20 cellular contexts compared by ENCODE assay signal in the genomic region with DNA sequence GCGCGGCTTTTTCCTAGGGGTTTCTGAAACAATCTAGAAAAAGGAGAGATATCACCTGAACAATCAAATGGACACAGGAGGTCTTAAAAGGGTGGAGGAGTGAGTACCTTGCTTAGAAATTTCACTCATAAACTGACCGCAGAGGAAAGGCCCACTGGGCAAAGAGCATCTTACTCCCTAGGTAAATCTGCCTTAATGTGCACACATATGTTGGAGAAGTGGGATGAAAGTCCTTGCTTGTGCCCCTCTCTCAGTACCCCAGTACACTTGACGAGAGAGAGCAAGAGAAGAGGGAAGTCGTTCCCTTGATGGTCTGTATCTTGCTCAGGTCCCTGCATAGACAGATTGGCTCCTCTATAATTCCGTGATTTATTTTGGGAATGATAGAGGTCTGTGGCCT. TPM values are rescaled to one million over a fixed set of nuclear protein-coding genes. Genes with fewer than 3 reads are reported as not detected.
DNase-seq lines count a peak whose midpoint lies in the region; ATAC-seq and TF ChIP-seq lines count a peak whose summit lies in the region.
"Had no signal": no experiment of that assay in that cellular context is flagged by ENCODE, and none has a peak within 500 bp of the region (broad histone marks: within the 10 kb centered on the region; RNA-seq: fewer than 3 reads in every experiment).

No MANE protein-coding gene starts in this region.

- no peak overlapping the region for H4K12ac ChIP-seq in trophoblast cell (ENCODE audit: low read depth, low read length)

- H3K9me3 Mint-ChIP-seq in activated T-cell treated with anti-CD3 and anti-CD28 coated beads, Interleukin-2, amount 50 U/mL, for 24 hours = no peaks in the 10 kb centered on the region

- peak overlapping the region; percentile 56 for H3K4me3 Mint-ChIP-seq in activated T-cell treated with anti-CD3 and anti-CD28 coated beads, Interleukin-2, amount 50 U/mL, for 24 hours
- H3K4me3 Mint-ChIP-seq in T-helper 17 cell = peak overlapping the region; percentile 21
- H3K4me3 Mint-ChIP-seq: stimulated activated memory B cell treated with anti-CD40 and anti-IgM and Interleukin-4, amounts not matched to agents 10 μg/mL and 1 μg/mL and 100 μg/mL, for 72 hours had no signal

- H3K14ac ChIP-seq in trophoblast cell (ENCODE audit: low read length) = no peak overlapping the region

- no peak overlapping the region for H2BK120ac ChIP-seq in trophoblast cell (ENCODE audit: insufficient read depth, low read length, poor library complexity)

- no peak overlapping the region for H2BK5ac ChIP-seq in trophoblast cell (ENCODE audit: low read depth, low read length, poor library complexity)

- ATAC-seq in T-helper 17 cell = no peak
- ATAC-seq in HG02678 (IDR thresholded peaks at IDR 0.05; ENCODE audit: unreplicated experiment) = no peak
- ATAC-seq: HCT116; HepG2; stimulated activated memory B cell treated with anti-CD40 and anti-IgM and Interleukin-4, amounts not matched to agents 10 μg/mL and 1 μg/mL and 100 μg/mL, for 72 hours had no signal

- H3K27ac ChIP-seq in hepatocyte = no peak overlapping the region
- no peak overlapping the region for H3K27ac ChIP-seq in trophoblast cell (ENCODE audit: low read depth, low read length)
- H3K27ac ChIP-seq: epithelial cell of prostate, parathyroid adenoma, SJSA1 had no signal

- H3K79me1 ChIP-seq in trophoblast cell (ENCODE audit: low read length) = no peaks in the 10 kb centered on the region

- H3K23ac ChIP-seq in trophoblast cell (ENCODE audit: low read length) = no peak overlapping the region

- H3K9me2 ChIP-seq in hepatocyte (replicated peaks; ENCODE audit: insufficient read depth) = no peaks in the 10 kb centered on the region

- no peak overlapping the region for H3K9ac ChIP-seq in trophoblast cell (ENCODE audit: low read length)
- H3K9ac ChIP-seq: parathyroid adenoma had no signal

- H2AK5ac ChIP-seq in trophoblast cell (ENCODE audit: low read length) = no peak overlapping the region

- H3K9me3 ChIP-seq in T-helper 17 cell (ENCODE audit: control insufficient read depth, low read length, poor library complexity, severe bottlenecking) = no peaks in the 10 kb centered on the region
- no peaks in the 10 kb centered on the region for H3K9me3 ChIP-seq in hepatocyte (ENCODE audit: low read depth)
- no peaks in the 10 kb centered on the region for H3K9me3 ChIP-seq in trophoblast cell (ENCODE audit: insufficient read depth, low read depth, low read length)
- H3K9me3 ChIP-seq: SJSA1 had no signal

- peaks cover 48% of the 10 kb centered on the region for H3K4me1 Mint-ChIP-seq in activated T-cell treated with anti-CD3 and anti-CD28 coated beads, Interleukin-2, amount 50 U/mL, for 24 hours (ENCODE audit: low read depth)
- peaks cover 21% of the 10 kb centered on the region for H3K4me1 Mint-ChIP-seq in T-helper 17 cell

- no peak overlapping the region for H3K27ac Mint-ChIP-seq in activated T-cell treated with anti-CD3 and anti-CD28 coated beads, Interleukin-2, amount 50 U/mL, for 24 hours
- H3K27ac Mint-ChIP-seq in T-helper 17 cell = no peak overlapping the region
- H3K27ac Mint-ChIP-seq: stimulated activated memory B cell treated with anti-CD40 and anti-IgM and Interleukin-4, amounts not matched to agents 10 μg/mL and 1 μg/mL and 100 μg/mL, for 72 hours had no signal

- H3K4me2 ChIP-seq in hepatocyte (peak overlapping the region; percentile 88), trophoblast cell (ENCODE audit: low read length) (peak overlapping the region; percentile 91)

- H3K36me3 ChIP-seq in hepatocyte (replicated peaks; ENCODE audit: insufficient read depth, low read depth) (no peaks in the 10 kb centered on the region), trophoblast cell (ENCODE audit: control insufficient read depth in 1 of 2, insufficient read depth in 2 of 2, low read length in 2 of 2) (no peaks in the 10 kb centered on the region)
- H3K36me3 ChIP-seq: SJSA1 had no signal

- TF ChIP-seq CTCF in hepatocyte (IDR thresholded peaks at IDR 0.05; ENCODE audit: poor library complexity) (no peak), foreskin fibroblast (IDR thresholded peaks at IDR 0.05; ENCODE audit: low read depth, low read length) (no peak)

- no peaks in the 10 kb centered on the region for H4K20me1 ChIP-seq in hepatocyte (ENCODE audit: insufficient read depth, poor library complexity, severe bottlenecking)

- H3K4me3 ChIP-seq in hepatocyte = no peak overlapping the region
- no peak overlapping the region for H3K4me3 ChIP-seq in trophoblast cell (ENCODE audit: low read depth, low read length)
- H3K4me3 ChIP-seq in foreskin fibroblast (ENCODE audit: low read depth in 1 of 2, low read length in 2 of 2) = no peak overlapping the region
- H3K4me3 ChIP-seq: SJSA1 had no signal

- no peaks in the 10 kb centered on the region for H3K79me2 ChIP-seq in hepatocyte
- no peaks in the 10 kb centered on the region for H3K79me2 ChIP-seq in trophoblast cell (ENCODE audit: control insufficient read depth, insufficient read depth, low read length, poor library complexity)
- H3K79me2 ChIP-seq: parathyroid adenoma had no signal

- H3K4me1 ChIP-seq in hepatocyte (ENCODE audit: insufficient read depth) (peaks cover 27% of the 10 kb centered on the region), trophoblast cell (ENCODE audit: control insufficient read depth in 1 of 2, insufficient read depth in 2 of 2, low read length in 2 of 2) (peaks cover 11 to 12% of the 10 kb centered on the region in 2 experiments)
- H3K4me1 ChIP-seq: parathyroid adenoma, SJSA1 had no signal

- DNase-seq in activated T-cell treated with anti-CD3 and anti-CD28 coated beads, Interleukin-2, amount 50 U/mL, for 24 hours = no peak
- DNase-seq in activated T-cell treated with anti-CD3 and anti-CD28 coated beads, Interleukin-2, amount 50 U/mL, for 48 hours = no peak
- DNase-seq in T-helper 17 cell = no peak
- no peak for DNase-seq in hepatocyte (ENCODE audit: low spot score)
- no peak for DNase-seq in trophoblast cell
- DNase-seq in foreskin fibroblast = no peak
- no peak for DNase-seq in activated CD4-positive, CD25-positive, alpha-beta regulatory T cell (lab: John Stamatoyannopoulos, UW)
- DNase-seq: ACHN, COR-L47, NCI-H2029 treated with DMSO at 0.1 percent for 48 hours had no signal

- no peaks in the 10 kb centered on the region for H3K36me3 Mint-ChIP-seq in activated T-cell treated with anti-CD3 and anti-CD28 coated beads, Interleukin-2, amount 50 U/mL, for 24 hours (ENCODE audit: low read depth)
- peaks cover 6% of the 10 kb centered on the region for H3K36me3 Mint-ChIP-seq in T-helper 17 cell (ENCODE audit: low read depth)

- no peak overlapping the region for H3K4ac ChIP-seq in trophoblast cell (ENCODE audit: low read depth, low read length)

- no peak overlapping the region for H4K8ac ChIP-seq in trophoblast cell (ENCODE audit: low read depth, low read length)

- no peak overlapping the region for H3K18ac ChIP-seq in trophoblast cell (ENCODE audit: low read length)

- H4K91ac ChIP-seq in trophoblast cell (ENCODE audit: low read depth, low read length) = no peak overlapping the region

- H3K27me3 ChIP-seq in hepatocyte (peaks cover 100% of the 10 kb centered on the region), trophoblast cell (ENCODE audit: insufficient read depth, low read length) (peaks cover 79% of the 10 kb centered on the region)
- H3K27me3 ChIP-seq: SJSA1 had no signal

- peaks cover 95% of the 10 kb centered on the region for H3K27me3 Mint-ChIP-seq in activated T-cell treated with anti-CD3 and anti-CD28 coated beads, Interleukin-2, amount 50 U/mL, for 24 hours
- peaks cover 84% of the 10 kb centered on the region for H3K27me3 Mint-ChIP-seq in T-helper 17 cell

- H2AFZ ChIP-seq in hepatocyte (no peak overlapping the region), trophoblast cell (ENCODE audit: insufficient read depth, low read length, poor library complexity) (no peak overlapping the region)

- H2BK12ac ChIP-seq in trophoblast cell (ENCODE audit: low read length) = no peak overlapping the region

- WGBS in hepatocyte (ENCODE audit: low lambda C conversion rate, missing lambda C conversion rate) = 31% methylated on average over 6 of the region's 6 CpGs
- no CpG with 5 or more reads among the region's 6 CpGs for WGBS in trophoblast cell (ENCODE audit: extremely low coverage, insufficient coverage, insufficient read length)

RNA-seq across cellular contexts. Expression of gene TBR1, which starts 6.7 kb away (rescaled TPM):
- not detected for total RNA-seq in T-helper 17 cell
- total RNA-seq in hepatocyte = not detected in 2 replicates
- polyA plus RNA-seq in hepatocyte = not detected in 2 replicates
- 0.21 and 0.28 TPM in 2 replicates for polyA plus RNA-seq in trophoblast cell (2013)
- total RNA-seq: HepG2, mesenteric fat pad, ureter had no signal
- polyA plus RNA-seq: HepG2, smooth muscle cell had no signal
